In genomic region chr19:12708641-12709040, GRCh38 we compare ENCODE assay signal across 1 cellular context.
TF ChIP-seq lines count a peak whose summit lies in the region.

No MANE protein-coding gene starts in this region.

TF ChIP-seq in endothelial cell of umbilical vein, 7 proteins besides CTCF, POLR2A, EP300 and RAD21:
- TF ChIP-seq GATA2 (IDR thresholded peaks at IDR 0.05; ENCODE audit: insufficient read depth, insufficient read length, low read depth, low read length) (no peak), MYC (IDR thresholded peaks at IDR 0.05; ENCODE audit: low read depth, low read length) (no peak), POLR2AphosphoS5 (IDR thresholded peaks at IDR 0.05; ENCODE audit: insufficient read depth, low read depth, low read length) (no peak), MAX (IDR thresholded peaks at IDR 0.05; ENCODE audit: insufficient read depth, insufficient read length) (no peak), FOS (IDR thresholded peaks at IDR 0.05; ENCODE audit: borderline replicate concordance, insufficient read depth, low read length) (no peak), JUN (IDR thresholded peaks at IDR 0.05; ENCODE audit: borderline replicate concordance, insufficient read depth, insufficient read length, low read depth) (no peak), EZH2 (IDR thresholded peaks at IDR 0.05; ENCODE audit: borderline replicate concordance, low read depth, low read length, severe bottlenecking) (no peak)
